Comparison of ENCODE assay signal across 8 cellular contexts in the genomic region with DNA sequence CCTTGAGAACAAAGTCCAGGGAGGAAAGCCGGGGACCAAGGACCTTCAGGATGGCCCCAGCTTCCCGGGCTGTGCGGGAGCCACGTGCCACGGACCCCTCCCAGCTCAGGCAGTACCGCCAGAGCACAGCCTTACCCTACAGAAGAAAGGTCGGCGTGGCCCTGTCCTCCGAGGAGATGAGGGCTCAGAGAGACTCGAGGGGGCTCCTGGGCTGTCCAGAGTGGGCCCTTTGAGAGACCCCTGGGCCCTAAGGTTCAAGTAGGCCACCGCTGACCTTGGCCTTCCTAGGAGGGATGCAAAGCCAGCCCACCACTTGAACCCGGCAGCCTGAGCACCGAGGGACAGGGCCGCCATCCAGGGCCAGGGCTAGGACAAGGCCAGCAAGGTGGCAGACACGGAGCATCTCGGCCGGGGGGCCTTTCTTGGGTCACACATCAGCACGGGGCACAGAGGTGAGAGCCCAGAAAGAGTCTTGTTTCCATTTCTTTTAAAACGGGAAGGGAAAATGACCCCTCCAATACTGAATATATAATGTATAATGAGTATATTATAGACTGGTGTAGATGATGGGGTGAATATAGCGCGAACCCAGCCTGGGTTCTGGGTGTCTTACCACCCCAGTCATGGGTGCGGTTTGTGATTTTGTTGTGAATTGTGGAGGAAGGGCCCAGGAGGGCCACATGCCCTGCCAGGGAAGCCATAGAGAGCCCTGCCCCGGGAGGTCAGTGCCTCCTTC. TPM values are rescaled to one million over a fixed set of nuclear protein-coding genes. Genes with fewer than 3 reads are reported as not detected.
DNase-seq lines count a peak whose midpoint lies in the region; ATAC-seq, FAIRE-seq and TF ChIP-seq lines count a peak whose summit lies in the region.

No MANE protein-coding gene starts in this region.

- 43% methylated on average over 23 of the region's 23 CpGs for WGBS in right cardiac atrium
- 30 to 52% (median 34%) methylated on average over 23 of the region's 23 CpGs for WGBS in small intestine, 3 donors
- WGBS in lower leg skin, 2 donors = 32 to 36% methylated on average over 17 to 23 of the region's 23 CpGs

- TF ChIP-seq POLR2A in lower leg skin (IDR thresholded peaks at IDR 0.05) = no peak

- TF ChIP-seq CTCF in DND-41 (IDR thresholded peaks at IDR 0.05; ENCODE audit: borderline replicate concordance, extremely low read depth, low read length, poor library complexity, severe bottlenecking) (no peak), lower leg skin (IDR thresholded peaks at IDR 0.05) (no peak)

- no peak overlapping the region for H2AFZ ChIP-seq in DND-41 (ENCODE audit: low read depth, low read length)

- no peak overlapping the region for H3K4me3 ChIP-seq in DND-41 (ENCODE audit: low read depth in 1 of 2, low read length in 2 of 2)
- no peak overlapping the region for H3K4me3 ChIP-seq in right cardiac atrium (ENCODE audit: low read length)
- H3K4me3 ChIP-seq in small intestine (ENCODE audit: low read depth in 1 of 2, low read length in 2 of 2) = no peak overlapping the region
- H3K4me3 ChIP-seq in lower leg skin (ENCODE audit: low read depth, poor library complexity, severe bottlenecking) = no peak overlapping the region

- no peaks in the 10 kb centered on the region for H3K9me3 ChIP-seq in DND-41 (ENCODE audit: insufficient read depth, low read length, severe bottlenecking)
- no peaks in the 10 kb centered on the region for H3K9me3 ChIP-seq in right cardiac atrium (ENCODE audit: control insufficient read depth, low read length)
- H3K9me3 ChIP-seq in small intestine (ENCODE audit: control insufficient read depth, low read depth) = no peaks in the 10 kb centered on the region

- H3K27me3 ChIP-seq in DND-41 (ENCODE audit: insufficient read depth, low read length, poor library complexity) = no peaks in the 10 kb centered on the region
- no peaks in the 10 kb centered on the region for H3K27me3 ChIP-seq in right cardiac atrium (ENCODE audit: control insufficient read depth, insufficient read depth)
- H3K27me3 ChIP-seq in small intestine (ENCODE audit: control insufficient read depth in 2 of 2, insufficient read depth in 2 of 2, low read length in 2 of 2) = no peaks in the 10 kb centered on the region

- H3K27ac ChIP-seq in DND-41 (ENCODE audit: low read length) (no peak overlapping the region), angular gyrus (ENCODE audit: low read depth, low read length) (peak overlapping the region; percentile 48), right cardiac atrium (ENCODE audit: low read length) (peak overlapping the region; percentile 59), small intestine (ENCODE audit: low read depth in 1 of 2, low read length in 1 of 2) (peak overlapping the region; percentile 65 to 72)

- peaks cover 23% of the 10 kb centered on the region for H3K36me3 ChIP-seq in DND-41 (ENCODE audit: insufficient read depth, low read length)
- H3K36me3 ChIP-seq in small intestine (ENCODE audit: control insufficient read depth in 2 of 2, insufficient read depth in 2 of 2, low read length in 2 of 2) = peaks cover 4 to 6% of the 10 kb centered on the region in 2 donors

- FAIRE-seq in small intestine (lab: Jason Lieb, UNC) = no peak

- no peaks in the 10 kb centered on the region for H3K79me2 ChIP-seq in DND-41 (ENCODE audit: insufficient read depth, low read length)

- no peak for DNase-seq in DND-41
- peak in 2 of 3 donors; percentile 79 for DNase-seq in right cardiac atrium
- peak; percentile 55 for DNase-seq in small intestine
- no peak for DNase-seq in NOMO-1 treated with dmso at 0.1 percent for 144 hours (lab: John Stamatoyannopoulos, UW; ENCODE audit: unreplicated experiment)
- no peak for DNase-seq in lower leg skin (ENCODE audit: low spot score in 2 of 2)
- DNase-seq in cerebellar nuclear complex (lab: John Stamatoyannopoulos, UW) = no peak

- H3K9ac ChIP-seq in DND-41 (ENCODE audit: low read depth, low read length) = no peak overlapping the region

- peak overlapping the region; percentile 34; the same call in 1 of the 2 replicates for H3K4me2 ChIP-seq in DND-41 (ENCODE audit: insufficient read depth, low read length)

- peaks cover 36% of the 10 kb centered on the region for H4K20me1 ChIP-seq in DND-41 (ENCODE audit: insufficient read depth, low read length)

- intact Hi-C loops in right cardiac atrium (cut with DNase I) (loop anchor here (2.0 to 5.0 kb wide), 4 partner anchors 109 to 121 kb away; no protein-coding TSS in a partner anchor), lower leg skin (cut with DNase I; ENCODE audit: low total_unique reads) (loop anchor here (5.0 kb wide), 1 partner anchor 119 kb away; no protein-coding TSS in a partner anchor)

- ATAC-seq in DND-41 (ENCODE audit: insufficient read depth, low read depth) = peak; percentile 13
- ATAC-seq in right cardiac atrium = peak in 1 of 2 donors; percentile 5
- ATAC-seq in GM19455 (IDR thresholded peaks at IDR 0.05; ENCODE audit: unreplicated experiment) = no peak

- H3K4me1 ChIP-seq in DND-41 (ENCODE audit: insufficient read depth, low read length) = no peaks in the 10 kb centered on the region
- peaks cover 7% of the 10 kb centered on the region for H3K4me1 ChIP-seq in right cardiac atrium (ENCODE audit: control insufficient read depth, insufficient read depth, low read length)
- no peaks in the 10 kb centered on the region for H3K4me1 ChIP-seq in small intestine (ENCODE audit: control insufficient read depth in 2 of 2, insufficient read depth in 1 of 2, low read depth in 1 of 2, low read length in 1 of 2)

RNA-seq across cellular contexts. Expression of a gene that starts 34.4 kb away (rescaled TPM):
- 10 to 100 TPM; 63.6 to 85.2 (median 72.7) TPM for total RNA-seq in right cardiac atrium
- 22.9 TPM for polyA plus RNA-seq in right cardiac atrium
- 10 to 100 TPM; 19.9 to 24.0 (median 21.9) TPM for polyA plus RNA-seq in small intestine
- total RNA-seq in lower leg skin = 10 to 100 TPM; 27.8 to 58.1 (median 37.8) TPM

Comparison
In these comparisons a context has a peak if more than half of its experiments do, and no peak if none do; other contexts are left out.
1. DNase-seq: peak in right cardiac atrium (2 of 3) and small intestine (single experiment); none in DND-41 (single experiment), NOMO-1 treated with dmso at 0.1 percent for 144 hours (single experiment), lower leg skin (0 of 2) and cerebellar nuclear complex (0 of 2).